ENCODE assay signal across 17 cellular contexts in the genomic region with DNA sequence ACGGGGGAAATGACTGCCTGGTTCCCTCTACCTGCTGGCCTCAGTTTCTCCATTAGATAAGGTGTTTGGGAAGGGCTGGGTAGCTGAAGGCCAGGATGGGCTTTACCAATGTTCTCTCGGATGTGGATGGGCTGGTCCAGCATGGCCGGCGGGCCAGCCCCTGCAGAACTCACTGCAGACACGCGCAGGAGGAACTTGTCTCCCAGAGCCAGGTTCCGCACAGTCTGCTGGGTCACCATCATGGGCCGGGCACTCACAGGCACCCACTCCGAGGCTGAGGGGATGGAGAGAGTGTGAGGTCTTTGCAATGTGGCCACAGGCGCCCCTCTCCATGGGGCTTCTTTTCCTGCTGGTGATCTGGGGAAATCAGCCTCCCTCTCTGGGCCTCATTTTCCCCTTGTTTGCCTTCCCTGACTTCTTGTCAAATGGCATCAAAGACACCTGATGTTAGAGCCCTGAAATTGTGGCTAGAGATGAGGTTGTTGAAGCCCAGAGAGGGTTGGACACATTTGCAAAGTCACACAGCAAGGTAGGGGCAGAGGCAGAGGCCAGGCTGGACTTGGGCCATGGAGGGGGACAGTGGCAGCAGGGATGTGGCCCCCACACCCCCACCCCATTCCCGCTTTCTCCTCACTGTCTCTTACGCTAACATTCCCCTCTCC. TPM values are rescaled to one million over a fixed set of nuclear protein-coding genes. Genes with fewer than 3 reads are reported as not detected.
DNase-seq lines count a peak whose midpoint lies in the region; ATAC-seq, FAIRE-seq and TF ChIP-seq lines count a peak whose summit lies in the region.
"Had no signal": no experiment of that assay in that cellular context is flagged by ENCODE, and none has a peak within 500 bp of the region (broad histone marks: within the 10 kb centered on the region; RNA-seq: fewer than 3 reads in every experiment).

No MANE protein-coding gene starts in this region.

- no peaks in the 10 kb centered on the region for H3K23me2 ChIP-seq in H1 (ENCODE audit: low read depth, low read length)

- H3K4me1 ChIP-seq in HepG2 (ENCODE audit: insufficient read depth, low read length): peaks cover 20% of the 10 kb centered on the region
- H3K4me1 ChIP-seq in right lobe of liver: no peaks in the 10 kb centered on the region
- H3K4me1 ChIP-seq in H1 (replicated peaks in 1 of 4; ENCODE audit: control insufficient read depth in 3 of 4, insufficient read depth in 4 of 4, low read length in 3 of 4): peaks cover 0 to 7% (median 3%) of the 10 kb centered on the region in 4 experiments; a peak in 4 of 7 replicates

- no peak overlapping the region for H3K4me3 Mint-ChIP-seq in natural killer cell
- H3K4me3 Mint-ChIP-seq: GM23338 had no signal

- no peak overlapping the region for H2BK15ac ChIP-seq in H1 (ENCODE audit: low read length)

- intact Hi-C loops in HepG2 (cut with micrococcal nuclease; ENCODE audit: unreplicated experiment) (no loop called here), right lobe of liver (cut with DNase I) (no loop called here), posterior vena cava (cut with DNase I) (no loop called here), natural killer cell (cut with micrococcal nuclease) (no loop called here)

- TF ChIP-seq POLR2A in HepG2 (IDR thresholded peaks at IDR 0.05; ENCODE audit: insufficient read depth in 1 of 2, low read depth in 2 of 2, low read length in 2 of 2) (no peak), right lobe of liver (IDR thresholded peaks at IDR 0.05) (no peak), H1 (IDR thresholded peaks at IDR 0.05; ENCODE audit: control extremely low read depth in 1 of 2, low read depth in 2 of 2, low read length in 2 of 2) (no peak)

- CTCF ChIA-PET in HepG2 (lab: Yijun Ruan, JAX; ENCODE audit: low intra/inter-chr PET ratio, low total read pairs) (no interaction called here), H1 (lab: Charles Lee; ENCODE audit: partially characterized antibody) (interaction anchor here (0.9 to 16.8 kb wide), 26 partner anchors 7 to 135 kb away, joined by 3 to 511 read pairs (median 9); partner anchors contain the start of genes ADORA1, CHI3L1 and MYOG)

- no peak overlapping the region for H2BK20ac ChIP-seq in H1 (ENCODE audit: low read length)

- no peak overlapping the region for H2BK120ac ChIP-seq in H1 (replicated peaks; ENCODE audit: low read depth, low read length)

- no peak overlapping the region for H3K9ac ChIP-seq in HepG2 (ENCODE audit: insufficient read depth, low read depth, low read length)
- H3K9ac ChIP-seq in H1 (replicated peaks in 1 of 4; ENCODE audit: extremely low read depth in 1 of 4, low read depth in 3 of 4, low read length in 3 of 4): no peak overlapping the region
- H3K9ac ChIP-seq: KMS-11 had no signal

- H3K9me3 Mint-ChIP-seq in natural killer cell: no peaks in the 10 kb centered on the region
- H3K9me3 Mint-ChIP-seq: GM23338 had no signal

- H4K91ac ChIP-seq in H1 (replicated peaks; ENCODE audit: insufficient read length, low read length): no peak overlapping the region

- H2AFZ ChIP-seq in HepG2 (ENCODE audit: low read length) (no peak overlapping the region), H1 (ENCODE audit: low read length) (no peak overlapping the region)
- H2AFZ ChIP-seq: GM23338 had no signal

- no peak overlapping the region for H2AK5ac ChIP-seq in H1 (ENCODE audit: low read depth, low read length)

- H3K36me3 Mint-ChIP-seq in natural killer cell: no peaks in the 10 kb centered on the region

- H3K36me3 ChIP-seq in HepG2 (replicated peaks in 1 of 2; ENCODE audit: control insufficient read depth in 1 of 2, insufficient read depth in 2 of 2, low read length in 2 of 2) (no peaks in the 10 kb centered on the region), right lobe of liver (no peaks in the 10 kb centered on the region), H1 (ENCODE audit: control insufficient read depth in 2 of 4, insufficient read depth in 4 of 4, low read length in 3 of 4) (no peaks in the 10 kb centered on the region)
- H3K36me3 ChIP-seq: SJSA1 had no signal

- in situ Hi-C loops in HepG2 (cut with HindIII; ENCODE audit: extremely low pct_ligation_motif_present, low pct_unique_long_range_greater_than_20kb): loop anchor here (5.0 kb wide), 1 partner anchor 57 kb away; no protein-coding TSS in a partner anchor

- H3K56ac ChIP-seq in H1 (replicated peaks; ENCODE audit: insufficient read length, low read depth, low read length): no peak overlapping the region

- POLR2A ChIA-PET in HepG2 (lab: Yijun Ruan, JAX): no interaction called here
- POLR2A ChIA-PET in H1 (lab: Charles Lee; ENCODE audit: partially characterized antibody): no interaction called here

- no peak overlapping the region for H3K27ac Mint-ChIP-seq in natural killer cell
- H3K27ac Mint-ChIP-seq: GM23338 had no signal

- H3K27me3 ChIP-seq in HepG2 (ENCODE audit: control insufficient read depth in 1 of 2, insufficient read depth in 2 of 2, low read length in 2 of 2) (peaks cover 2 to 6% of the 10 kb centered on the region in 2 experiments; a peak in 3 of 5 replicates), right lobe of liver (no peaks in the 10 kb centered on the region), H1 (replicated peaks in 1 of 4; ENCODE audit: control insufficient read depth in 3 of 4, extremely low read depth in 1 of 4, insufficient read depth in 3 of 4, low read length in 3 of 4) (no peaks in the 10 kb centered on the region)
- H3K27me3 ChIP-seq: SJSA1 had no signal

- BruUV-seq in HepG2 (replicated peaks; lab: Mats Ljungman, UMichigan): no TSS peak

- H3K4me3 ChIP-seq in HepG2 (replicated peaks in 1 of 3; ENCODE audit: insufficient read depth in 1 of 3, low read depth in 2 of 3, low read length in 3 of 3) (no peak overlapping the region), right lobe of liver (no peak overlapping the region), H1 (ENCODE audit: extremely low read depth in 1 of 4, insufficient read depth in 2 of 4, low read depth in 3 of 4, low read length in 4 of 4) (no peak overlapping the region)
- H3K4me3 ChIP-seq: GM23338, SJSA1 had no signal

- no peak overlapping the region for H2BK5ac ChIP-seq in H1 (ENCODE audit: low read depth, low read length)

- TF ChIP-seq RAD21 in HepG2 (CRISPR knock-in tag; IDR thresholded peaks at IDR 0.05) (no peak), H1 (IDR thresholded peaks at IDR 0.05 in 1 of 2, conservative IDR thresholded peaks at IDR 0.05 in 1 of 2; ENCODE audit: low read depth in 2 of 2, low read length in 2 of 2) (no peak)

- H3K14ac ChIP-seq in H1 (ENCODE audit: insufficient read length): no peak overlapping the region

- no peak overlapping the region for H2BK12ac ChIP-seq in H1 (ENCODE audit: low read depth, low read length)

- H3K79me2 ChIP-seq in HepG2 (ENCODE audit: insufficient read depth, low read length): no peaks in the 10 kb centered on the region
- H3K79me2 ChIP-seq in H1 (ENCODE audit: control insufficient read depth in 1 of 2, insufficient read depth in 2 of 2, low read length in 2 of 2): no peaks in the 10 kb centered on the region

- no peak overlapping the region for H4K5ac ChIP-seq in H1 (ENCODE audit: insufficient read length, low read depth, low read length)

- no peaks in the 10 kb centered on the region for H3K4me1 Mint-ChIP-seq in natural killer cell

- ATAC-seq in HepG2 (no peak), right lobe of liver (no peak), natural killer cell (no peak)
- ATAC-seq: GM23338 had no signal

- no peak overlapping the region for H4K8ac ChIP-seq in H1 (ENCODE audit: extremely low read depth, insufficient read depth, low read length)

- no peak for TF ChIP-seq EP300 in HepG2 (IDR thresholded peaks at IDR 0.05; ENCODE audit: low read depth in 2 of 2, low read length in 2 of 2)
- no peak for TF ChIP-seq EP300 in HepG2 (CRISPR knock-in tag; IDR thresholded peaks at IDR 0.05; ENCODE audit: borderline replicate concordance)
- no peak for TF ChIP-seq EP300 in H1 (IDR thresholded peaks at IDR 0.05; ENCODE audit: borderline replicate concordance in 1 of 2, low read depth in 2 of 2, low read length in 2 of 2)

- no peak overlapping the region for H3K18ac ChIP-seq in H1 (ENCODE audit: extremely low read depth, low read length)

- H3K27ac ChIP-seq in HepG2 (ENCODE audit: extremely low read length, insufficient read depth, low read length) (no peak overlapping the region), right lobe of liver (no peak overlapping the region), H1 (ENCODE audit: low read depth, low read length) (no peak overlapping the region)
- H3K27ac ChIP-seq: C4-2B, KMS-11, RWPE1, SJSA1 had no signal

- 0 out of 2 replicates have a peak, but pooled peaks cover 4% of the 10 kb centered on the region for H4K20me1 ChIP-seq in HepG2 (ENCODE audit: insufficient read depth, low read length)
- no peaks in the 10 kb centered on the region for H4K20me1 ChIP-seq in H1 (replicated peaks in 1 of 2; ENCODE audit: control insufficient read depth in 1 of 2, insufficient read depth in 2 of 2, low read length in 2 of 2)

- no peak for DNase-seq in HepG2 (ENCODE audit: low spot score)
- DNase-seq in right lobe of liver: no peak
- no peak for DNase-seq in H1 (ENCODE audit: low read depth in 1 of 2, low spot score in 2 of 2)
- DNase-seq in posterior vena cava (ENCODE audit: low spot score): peak; percentile 52
- no peak for DNase-seq in NCI-H748 (lab: John Stamatoyannopoulos, UW; ENCODE audit: unreplicated experiment)
- DNase-seq in midbrain (lab: John Stamatoyannopoulos, UW): no peak
- DNase-seq in natural killer cell: no peak
- DNase-seq: NCI-H2081 treated with DMSO at 0.1 percent for 48 hours, NCI-H2227 treated with DMSO at 0.1 percent for 48 hours, OCI-M1 had no signal

- no peak overlapping the region for H3K4ac ChIP-seq in H1 (replicated peaks; ENCODE audit: insufficient read length, low read depth, low read length)

- H3K4me2 ChIP-seq in HepG2 (ENCODE audit: low read depth, low read length) (no peak overlapping the region), H1 (ENCODE audit: insufficient read depth in 1 of 2, low read depth in 2 of 2, low read length in 2 of 2) (no peak overlapping the region)
- H3K4me2 ChIP-seq: GM23338, KMS-11 had no signal

- no peak overlapping the region for H3K23ac ChIP-seq in H1 (ENCODE audit: insufficient read length)

- 62% methylated on average over 4 of the region's 12 CpGs for WGBS in HepG2 (ENCODE audit: low lambda C conversion rate)
- 81% methylated on average over 3 of the region's 12 CpGs for WGBS in right lobe of liver (ENCODE audit: insufficient coverage, low coverage, low lambda C conversion rate, missing lambda C conversion rate)
- 85% methylated on average over 10 of the region's 12 CpGs; no CpG with 5 or more reads in 1 of the 2 experiments for WGBS in H1 (ENCODE audit: extremely low coverage in 1 of 2, insufficient coverage in 1 of 2, insufficient read length in 1 of 2, insufficient replicate concordance in 2 of 2, low coverage in 1 of 2, low lambda C conversion rate in 2 of 2, missing lambda C conversion rate in 1 of 2), 2 experiments

- no peaks in the 10 kb centered on the region for H3K9me3 ChIP-seq in HepG2 (ENCODE audit: low read length)
- no peaks in the 10 kb centered on the region for H3K9me3 ChIP-seq in right lobe of liver
- H3K9me3 ChIP-seq in H1 (ENCODE audit: insufficient read depth in 2 of 2, low read depth in 1 of 2, low read length in 1 of 2): no peaks in the 10 kb centered on the region

- no peak for TF ChIP-seq CTCF in HepG2 (CRISPR knock-in tag; IDR thresholded peaks at IDR 0.05)
- no peak for TF ChIP-seq CTCF in right lobe of liver (IDR thresholded peaks at IDR 0.05)
- no peak for TF ChIP-seq CTCF in H1 (IDR thresholded peaks at IDR 0.05; ENCODE audit: control extremely low read depth in 1 of 3, insufficient read depth in 1 of 3, low read depth in 1 of 3, low read length in 3 of 3)
- no peak for TF ChIP-seq CTCF in natural killer cell (IDR thresholded peaks at IDR 0.05)

- H3K27me3 Mint-ChIP-seq in natural killer cell (ENCODE audit: low read depth in 2 of 2): no peaks in the 10 kb centered on the region

- no peaks in the 10 kb centered on the region for H3K79me1 ChIP-seq in H1 (ENCODE audit: low read depth, low read length)

- FAIRE-seq in HepG2 (lab: Jason Lieb, UNC) (no peak), H1 (lab: Jason Lieb, UNC) (no peak)
- FAIRE-seq: A204.1 had no signal

RNA-seq across cellular contexts. Expression of gene MYBPH, which starts 1.2 kb away (rescaled TPM):
- total RNA-seq in HepG2 (2016; rRNA removed; fragmentation: Illumina TruSeq; extraction: Trizol): not detected in 2 replicates
- not detected in 2 replicates for total RNA-seq in HepG2 (2016; cell fraction: cytosol; rRNA removed; fragmentation: Illumina TruSeq; extraction: Trizol; ENCODE audit: low read depth)
- not detected in 2 replicates for total RNA-seq in HepG2 (2016; cell fraction: insoluble cytoplasmic fraction; rRNA removed; fragmentation: Illumina TruSeq; extraction: Trizol)
- not detected in 2 replicates for total RNA-seq in HepG2 (2016; cell fraction: membrane; rRNA removed; fragmentation: Illumina TruSeq; extraction: Trizol)
- total RNA-seq in HepG2 (2016; cell fraction: nucleus; rRNA removed; fragmentation: Illumina TruSeq; extraction: Trizol): not detected in 2 replicates
- 0.04 TPM in 1 of 2 replicates, not detected in the other for polyA plus RNA-seq in HepG2 (2011; rRNA removed)
- not detected in 2 replicates for polyA plus RNA-seq in HepG2 (2011; cell fraction: cytosol; rRNA removed)
- not detected in 2 replicates for polyA plus RNA-seq in HepG2 (2011; cell fraction: nucleus; rRNA removed)
- polyA plus RNA-seq in HepG2 (2012): not detected in 2 replicates
- polyA plus RNA-seq in HepG2 (2016; cell fraction: cytosol; fragmentation: Illumina TruSeq; extraction: Trizol; ENCODE audit: low read depth): not detected in 2 replicates
- polyA plus RNA-seq in HepG2 (2016; cell fraction: insoluble cytoplasmic fraction; fragmentation: Illumina TruSeq; extraction: Trizol; ENCODE audit: low read depth): not detected in 2 replicates
- polyA plus RNA-seq in HepG2 (2016; cell fraction: membrane; fragmentation: Illumina TruSeq; extraction: Trizol; ENCODE audit: low read depth): not detected in 2 replicates
- polyA plus RNA-seq in HepG2 (2016; cell fraction: nucleus; fragmentation: Illumina TruSeq; extraction: Trizol; ENCODE audit: insufficient read depth, low read depth): not detected in 2 replicates
- polyA minus RNA-seq in HepG2 (2011; rRNA and poly(A)+ RNA removed; ENCODE audit: low replicate concordance): not detected in 2 replicates
- polyA minus RNA-seq in HepG2 (2011; cell fraction: cytosol; rRNA and poly(A)+ RNA removed): not detected in 2 replicates
- polyA minus RNA-seq in HepG2 (2011; cell fraction: nucleus; rRNA and poly(A)+ RNA removed): not detected in 2 replicates
- under 1 TPM in 1 of 6 experiments, not detected in 5; 0.12 TPM for total RNA-seq in right lobe of liver
- not detected in 2 replicates for total RNA-seq in H1 (2021; fragmentation: NEBNext Ultra II Directional; extraction: Animal tissue kit (Norgen Biotek cat#: 25700))
- polyA plus RNA-seq in H1 (2011; rRNA removed): not detected in 2 replicates
- polyA plus RNA-seq in H1 (2011; cell fraction: cytosol; rRNA removed): not detected
- not detected for polyA plus RNA-seq in H1 (2011; cell fraction: nucleus; rRNA removed)
- polyA plus RNA-seq in H1 (2012, experiment 1 of 2): not detected in 4 replicates
- not detected for polyA plus RNA-seq in H1 (2012, experiment 2 of 2)
- not detected for polyA plus RNA-seq in H1 (2013, experiment 1 of 2)
- polyA plus RNA-seq in H1 (2013, experiment 2 of 2): not detected
- polyA minus RNA-seq in H1 (2011; rRNA and poly(A)+ RNA removed): not detected in 2 replicates
- not detected for polyA minus RNA-seq in H1 (2011; cell fraction: cytosol; rRNA and poly(A)+ RNA removed)
- not detected for polyA minus RNA-seq in H1 (2011; cell fraction: nucleus; rRNA and poly(A)+ RNA removed)
- total RNA-seq in posterior vena cava: not detected
- not detected for total RNA-seq in natural killer cell
- total RNA-seq: GM23338, MCF 10A, SJSA1 had no signal
- polyA plus RNA-seq: GM23338 had no signal

RNA-seq across cellular contexts. Expression of gene CHI3L1, which starts 12.0 kb away (rescaled TPM):
- total RNA-seq in HepG2 (2016; rRNA removed; fragmentation: Illumina TruSeq; extraction: Trizol): 0.13 TPM in 1 of 2 replicates, not detected in the other
- total RNA-seq in HepG2 (2016; cell fraction: cytosol; rRNA removed; fragmentation: Illumina TruSeq; extraction: Trizol; ENCODE audit: low read depth): not detected in 2 replicates
- 0.17 TPM in 1 of 2 replicates, not detected in the other for total RNA-seq in HepG2 (2016; cell fraction: insoluble cytoplasmic fraction; rRNA removed; fragmentation: Illumina TruSeq; extraction: Trizol)
- total RNA-seq in HepG2 (2016; cell fraction: membrane; rRNA removed; fragmentation: Illumina TruSeq; extraction: Trizol): not detected in 2 replicates
- total RNA-seq in HepG2 (2016; cell fraction: nucleus; rRNA removed; fragmentation: Illumina TruSeq; extraction: Trizol): not detected in 2 replicates
- 0.09 and 0.17 TPM in 2 replicates for polyA plus RNA-seq in HepG2 (2011; rRNA removed)
- polyA plus RNA-seq in HepG2 (2011; cell fraction: cytosol; rRNA removed): 0.13 TPM in 2 replicates
- polyA plus RNA-seq in HepG2 (2011; cell fraction: nucleus; rRNA removed): 0.12 and 0.35 TPM in 2 replicates
- not detected in 2 replicates for polyA plus RNA-seq in HepG2 (2012)
- polyA plus RNA-seq in HepG2 (2016; cell fraction: cytosol; fragmentation: Illumina TruSeq; extraction: Trizol; ENCODE audit: low read depth): not detected in 2 replicates
- not detected in 2 replicates for polyA plus RNA-seq in HepG2 (2016; cell fraction: insoluble cytoplasmic fraction; fragmentation: Illumina TruSeq; extraction: Trizol; ENCODE audit: low read depth)
- polyA plus RNA-seq in HepG2 (2016; cell fraction: membrane; fragmentation: Illumina TruSeq; extraction: Trizol; ENCODE audit: low read depth): not detected in 2 replicates
- polyA plus RNA-seq in HepG2 (2016; cell fraction: nucleus; fragmentation: Illumina TruSeq; extraction: Trizol; ENCODE audit: insufficient read depth, low read depth): 0.41 TPM in 1 of 2 replicates, not detected in the other
- not detected in 2 replicates for polyA minus RNA-seq in HepG2 (2011; rRNA and poly(A)+ RNA removed; ENCODE audit: low replicate concordance)
- polyA minus RNA-seq in HepG2 (2011; cell fraction: cytosol; rRNA and poly(A)+ RNA removed): not detected in 2 replicates
- polyA minus RNA-seq in HepG2 (2011; cell fraction: nucleus; rRNA and poly(A)+ RNA removed): not detected in 2 replicates
- 100 to 1,000 TPM in 3 of 6 experiments, 10 to 100 TPM in 2, 1 to 10 TPM in 1; 2.8 to 397 (median 219) TPM for total RNA-seq in right lobe of liver
- total RNA-seq in H1 (2021; fragmentation: NEBNext Ultra II Directional; extraction: Animal tissue kit (Norgen Biotek cat#: 25700)): not detected in 2 replicates
- polyA plus RNA-seq in H1 (2011; rRNA removed): 0.57 and 1.0 TPM in 2 replicates
- 0.66 TPM for polyA plus RNA-seq in H1 (2011; cell fraction: cytosol; rRNA removed)
- polyA plus RNA-seq in H1 (2011; cell fraction: nucleus; rRNA removed): 2.8 TPM
- polyA plus RNA-seq in H1 (2012, experiment 1 of 2): 0.30 to 1.2 TPM (median 0.59 TPM) in 4 replicates
- polyA plus RNA-seq in H1 (2012, experiment 2 of 2): 0.12 TPM
- 0.14 TPM for polyA plus RNA-seq in H1 (2013, experiment 1 of 2)
- polyA plus RNA-seq in H1 (2013, experiment 2 of 2): 0.13 TPM
- polyA minus RNA-seq in H1 (2011; rRNA and poly(A)+ RNA removed): 0.37 TPM in 1 of 2 replicates, not detected in the other
- polyA minus RNA-seq in H1 (2011; cell fraction: cytosol; rRNA and poly(A)+ RNA removed): not detected
- not detected for polyA minus RNA-seq in H1 (2011; cell fraction: nucleus; rRNA and poly(A)+ RNA removed)
- total RNA-seq in posterior vena cava: 10 to 100 TPM; 26.7 to 30.3 TPM
- total RNA-seq in natural killer cell: 1 to 10 TPM in 1 of 3 donors, not detected in 2; 1.0 TPM
- total RNA-seq: SJSA1 had no signal
- polyA plus RNA-seq: GM23338 had no signal

RNA-seq across cellular contexts. Expression of gene ADORA1, which starts 46.9 kb away (rescaled TPM):
- total RNA-seq in HepG2 (2016; rRNA removed; fragmentation: Illumina TruSeq; extraction: Trizol) (0.08 and 0.11 TPM in 2 replicates), right lobe of liver (under 1 TPM in 5 of 6 experiments, not detected in 1; 0.31 to 0.78 (median 0.39) TPM), posterior vena cava (1 to 10 TPM in 1 of 2 donors, under 1 TPM in 1; 0.32 to 1.3 TPM), natural killer cell (not detected)
- total RNA-seq in HepG2 (2016; cell fraction: cytosol; rRNA removed; fragmentation: Illumina TruSeq; extraction: Trizol; ENCODE audit: low read depth): not detected in 2 replicates
- 0.15 TPM in 1 of 2 replicates, not detected in the other for total RNA-seq in HepG2 (2016; cell fraction: insoluble cytoplasmic fraction; rRNA removed; fragmentation: Illumina TruSeq; extraction: Trizol)
- 0.10 TPM in 1 of 2 replicates, not detected in the other for total RNA-seq in HepG2 (2016; cell fraction: membrane; rRNA removed; fragmentation: Illumina TruSeq; extraction: Trizol)
- total RNA-seq in HepG2 (2016; cell fraction: nucleus; rRNA removed; fragmentation: Illumina TruSeq; extraction: Trizol): 0.22 TPM in 1 of 2 replicates, not detected in the other
- polyA plus RNA-seq in HepG2 (2011; rRNA removed) (not detected in 2 replicates), H1 (2011; rRNA removed) (6.7 and 12.2 TPM in 2 replicates)
- polyA plus RNA-seq in HepG2 (2011; cell fraction: cytosol; rRNA removed): not detected in 2 replicates
- polyA plus RNA-seq in HepG2 (2011; cell fraction: nucleus; rRNA removed): not detected in 2 replicates
- polyA plus RNA-seq in HepG2 (2012): not detected in 2 replicates
- not detected in 2 replicates for polyA plus RNA-seq in HepG2 (2016; cell fraction: cytosol; fragmentation: Illumina TruSeq; extraction: Trizol; ENCODE audit: low read depth)
- 0.11 TPM in 1 of 2 replicates, not detected in the other for polyA plus RNA-seq in HepG2 (2016; cell fraction: insoluble cytoplasmic fraction; fragmentation: Illumina TruSeq; extraction: Trizol; ENCODE audit: low read depth)
- not detected in 2 replicates for polyA plus RNA-seq in HepG2 (2016; cell fraction: membrane; fragmentation: Illumina TruSeq; extraction: Trizol; ENCODE audit: low read depth)
- polyA plus RNA-seq in HepG2 (2016; cell fraction: nucleus; fragmentation: Illumina TruSeq; extraction: Trizol; ENCODE audit: insufficient read depth, low read depth): 0.17 TPM in 1 of 2 replicates, not detected in the other
- 0.72 TPM in 1 of 2 replicates, not detected in the other for polyA minus RNA-seq in HepG2 (2011; rRNA and poly(A)+ RNA removed; ENCODE audit: low replicate concordance)
- not detected in 2 replicates for polyA minus RNA-seq in HepG2 (2011; cell fraction: cytosol; rRNA and poly(A)+ RNA removed)
- not detected in 2 replicates for polyA minus RNA-seq in HepG2 (2011; cell fraction: nucleus; rRNA and poly(A)+ RNA removed)
- total RNA-seq in H1 (2021; fragmentation: NEBNext Ultra II Directional; extraction: Animal tissue kit (Norgen Biotek cat#: 25700)): 3.3 and 3.5 TPM in 2 replicates
- 3.4 TPM for polyA plus RNA-seq in H1 (2011; cell fraction: cytosol; rRNA removed)
- polyA plus RNA-seq in H1 (2011; cell fraction: nucleus; rRNA removed): 6.7 TPM
- 1.7 to 4.4 TPM (median 3.6 TPM) in 4 replicates for polyA plus RNA-seq in H1 (2012, experiment 1 of 2)
- polyA plus RNA-seq in H1 (2012, experiment 2 of 2): 4.7 TPM
- 4.9 TPM for polyA plus RNA-seq in H1 (2013, experiment 1 of 2)
- polyA plus RNA-seq in H1 (2013, experiment 2 of 2): 6.0 TPM
- 4.0 and 6.8 TPM in 2 replicates for polyA minus RNA-seq in H1 (2011; rRNA and poly(A)+ RNA removed)
- polyA minus RNA-seq in H1 (2011; cell fraction: cytosol; rRNA and poly(A)+ RNA removed): 2.0 TPM
- 3.7 TPM for polyA minus RNA-seq in H1 (2011; cell fraction: nucleus; rRNA and poly(A)+ RNA removed)
- total RNA-seq: SJSA1 had no signal

RNA-seq across cellular contexts. Expression of gene CHIT1, which starts 55.0 kb away (rescaled TPM):
- not detected in 2 replicates for total RNA-seq in HepG2 (2016; rRNA removed; fragmentation: Illumina TruSeq; extraction: Trizol)
- total RNA-seq in HepG2 (2016; cell fraction: cytosol; rRNA removed; fragmentation: Illumina TruSeq; extraction: Trizol; ENCODE audit: low read depth): not detected in 2 replicates
- total RNA-seq in HepG2 (2016; cell fraction: insoluble cytoplasmic fraction; rRNA removed; fragmentation: Illumina TruSeq; extraction: Trizol): not detected in 2 replicates
- total RNA-seq in HepG2 (2016; cell fraction: membrane; rRNA removed; fragmentation: Illumina TruSeq; extraction: Trizol): not detected in 2 replicates
- total RNA-seq in HepG2 (2016; cell fraction: nucleus; rRNA removed; fragmentation: Illumina TruSeq; extraction: Trizol): not detected in 2 replicates
- polyA plus RNA-seq in HepG2 (2011; rRNA removed): not detected in 2 replicates
- not detected in 2 replicates for polyA plus RNA-seq in HepG2 (2011; cell fraction: cytosol; rRNA removed)
- polyA plus RNA-seq in HepG2 (2011; cell fraction: nucleus; rRNA removed): not detected in 2 replicates
- not detected in 2 replicates for polyA plus RNA-seq in HepG2 (2012)
- not detected in 2 replicates for polyA plus RNA-seq in HepG2 (2016; cell fraction: cytosol; fragmentation: Illumina TruSeq; extraction: Trizol; ENCODE audit: low read depth)
- polyA plus RNA-seq in HepG2 (2016; cell fraction: insoluble cytoplasmic fraction; fragmentation: Illumina TruSeq; extraction: Trizol; ENCODE audit: low read depth): not detected in 2 replicates
- not detected in 2 replicates for polyA plus RNA-seq in HepG2 (2016; cell fraction: membrane; fragmentation: Illumina TruSeq; extraction: Trizol; ENCODE audit: low read depth)
- not detected in 2 replicates for polyA plus RNA-seq in HepG2 (2016; cell fraction: nucleus; fragmentation: Illumina TruSeq; extraction: Trizol; ENCODE audit: insufficient read depth, low read depth)
- polyA minus RNA-seq in HepG2 (2011; rRNA and poly(A)+ RNA removed; ENCODE audit: low replicate concordance): 0.16 TPM in 1 of 2 replicates, not detected in the other
- polyA minus RNA-seq in HepG2 (2011; cell fraction: cytosol; rRNA and poly(A)+ RNA removed): not detected in 2 replicates
- polyA minus RNA-seq in HepG2 (2011; cell fraction: nucleus; rRNA and poly(A)+ RNA removed): not detected in 2 replicates
- under 1 TPM in 3 of 6 experiments, not detected in 3; 0.46 to 0.61 (median 0.46) TPM for total RNA-seq in right lobe of liver
- total RNA-seq in H1 (2021; fragmentation: NEBNext Ultra II Directional; extraction: Animal tissue kit (Norgen Biotek cat#: 25700)): not detected in 2 replicates
- polyA plus RNA-seq in H1 (2011; rRNA removed): not detected in 2 replicates
- polyA plus RNA-seq in H1 (2011; cell fraction: cytosol; rRNA removed): 0.04 TPM
- polyA plus RNA-seq in H1 (2011; cell fraction: nucleus; rRNA removed): 0.13 TPM
- 0.06 TPM in 1 of 4 replicates, not detected in the others for polyA plus RNA-seq in H1 (2012, experiment 1 of 2)
- polyA plus RNA-seq in H1 (2012, experiment 2 of 2): not detected
- not detected for polyA plus RNA-seq in H1 (2013, experiment 1 of 2)
- polyA plus RNA-seq in H1 (2013, experiment 2 of 2): not detected
- 0.03 and 0.05 TPM in 2 replicates for polyA minus RNA-seq in H1 (2011; rRNA and poly(A)+ RNA removed)
- not detected for polyA minus RNA-seq in H1 (2011; cell fraction: cytosol; rRNA and poly(A)+ RNA removed)
- polyA minus RNA-seq in H1 (2011; cell fraction: nucleus; rRNA and poly(A)+ RNA removed): 0.50 TPM
- total RNA-seq in posterior vena cava: under 1 TPM; 0.14 to 0.33 TPM
- total RNA-seq in natural killer cell: 1 to 10 TPM in 1 of 3 donors, under 1 TPM in 1, not detected in 1; 0.07 to 2.2 TPM
- total RNA-seq: MCF 10A, SJSA1 had no signal

Comparison
In these comparisons a context has a peak if more than half of its experiments do, and no peak if none do; other contexts are left out.
1. Of the 41 proteins assayed by ChIP-seq in both HepG2 and H1: peak only in HepG2: none; only in H1: KDM1A; in both: none; in neither: 40.